Comparison of ENCODE assay signal across 8 cellular contexts in the genomic region with DNA sequence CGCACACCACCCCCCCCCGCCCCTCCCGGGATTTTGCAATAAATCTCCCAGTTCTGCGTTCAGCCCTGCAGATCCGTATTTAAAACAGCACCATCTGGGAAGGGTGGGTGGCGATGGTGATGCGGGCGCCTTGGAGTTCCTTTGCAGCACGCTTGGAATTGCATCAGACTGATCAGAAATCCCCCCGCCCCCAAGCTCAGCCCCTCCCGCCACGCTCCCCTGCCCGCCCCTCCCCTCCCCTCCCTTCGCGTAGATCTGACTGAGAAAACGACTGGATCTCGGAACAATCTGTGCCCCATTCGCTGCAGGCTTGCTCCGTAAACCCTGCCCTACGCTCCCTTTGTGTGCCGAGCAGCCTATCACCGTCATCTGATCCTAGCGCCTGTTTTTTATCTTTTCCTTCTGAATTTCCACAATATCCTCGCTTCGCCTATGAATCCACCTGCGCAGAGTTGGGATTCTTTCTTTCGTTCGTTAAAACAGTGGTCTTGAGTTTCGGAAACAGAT. TPM values are rescaled to one million over a fixed set of nuclear protein-coding genes. Genes with fewer than 3 reads are reported as not detected.
DNase-seq lines count a peak whose midpoint lies in the region; ATAC-seq lines count a peak whose summit lies in the region.

No MANE protein-coding gene starts in this region.

- H3K36me3 Mint-ChIP-seq in activated CD8-positive, alpha-beta T cell treated with anti-CD3 and anti-CD28 coated beads, Interleukin-2, amount 10 ng/mL, durations not matched to agents 7 days and 5 days (ENCODE audit: low read depth): peaks cover 12% of the 10 kb centered on the region

- DNase-seq in HuH-7.5 (ENCODE audit: low spot score): peak; percentile 42
- DNase-seq in SW480 (ENCODE audit: low spot score): peak; percentile 87
- DNase-seq in Right ventricle myocardium superior: no peak
- no peak for DNase-seq in sciatic nerve (ENCODE audit: low spot score)
- DNase-seq in activated CD8-positive, alpha-beta T cell treated with anti-CD3 and anti-CD28 coated beads, Interleukin-2, amount 10 ng/mL, durations not matched to agents 7 days and 5 days: no peak
- DNase-seq in HUDEP-2 (lab: John Stamatoyannopoulos, UW; ENCODE audit: unreplicated experiment in 76 of 76): no peak

- H3K27ac Mint-ChIP-seq in activated CD8-positive, alpha-beta T cell treated with anti-CD3 and anti-CD28 coated beads, Interleukin-2, amount 10 ng/mL, durations not matched to agents 7 days and 5 days: no peak overlapping the region

- H3K36me3 ChIP-seq in ACC112 (ENCODE audit: insufficient read depth, low read length): no peaks in the 10 kb centered on the region

- H2AFZ ChIP-seq in ACC112 (ENCODE audit: low read length, unreplicated experiment): peak overlapping the region; percentile 98

- H3K27me3 Mint-ChIP-seq in activated CD8-positive, alpha-beta T cell treated with anti-CD3 and anti-CD28 coated beads, Interleukin-2, amount 10 ng/mL, durations not matched to agents 7 days and 5 days (ENCODE audit: low read depth): peaks cover 57% of the 10 kb centered on the region

- H3K79me2 ChIP-seq in ACC112 (ENCODE audit: control insufficient read depth, insufficient read depth, low read length, unreplicated experiment): no peaks in the 10 kb centered on the region

- H3K4me1 Mint-ChIP-seq in activated CD8-positive, alpha-beta T cell treated with anti-CD3 and anti-CD28 coated beads, Interleukin-2, amount 10 ng/mL, durations not matched to agents 7 days and 5 days (ENCODE audit: low read depth): peaks cover 8% of the 10 kb centered on the region

- H3K4me3 Mint-ChIP-seq in activated CD8-positive, alpha-beta T cell treated with anti-CD3 and anti-CD28 coated beads, Interleukin-2, amount 10 ng/mL, durations not matched to agents 7 days and 5 days: no peak overlapping the region

- H3K27ac ChIP-seq in ACC112 (ENCODE audit: low read depth, low read length): peak overlapping the region; percentile 66

- H3K4me1 ChIP-seq in ACC112 (ENCODE audit: control insufficient read depth, insufficient read depth, low read length, unreplicated experiment): peaks cover 9% of the 10 kb centered on the region

- POLR2A ChIA-PET in activated CD8-positive, alpha-beta T cell treated with anti-CD3 and anti-CD28 coated beads, Interleukin-2, amount 10 ng/mL, durations not matched to agents 7 days and 5 days (lab: Charles Lee): no interaction called here

- peaks cover 30% of the 10 kb centered on the region for H3K27me3 ChIP-seq in ACC112 (ENCODE audit: insufficient read depth, low read length)

- CTCF ChIA-PET in activated CD8-positive, alpha-beta T cell treated with anti-CD3 and anti-CD28 coated beads, Interleukin-2, amount 10 ng/mL, durations not matched to agents 7 days and 5 days (lab: Charles Lee): no interaction called here

- ATAC-seq in Right ventricle myocardium superior (ENCODE audit: poor library complexity): peak; percentile 45
- peak; percentile 75 for ATAC-seq in sciatic nerve
- ATAC-seq in activated CD8-positive, alpha-beta T cell treated with anti-CD3 and anti-CD28 coated beads, Interleukin-2, amount 10 ng/mL, durations not matched to agents 7 days and 5 days: no peak
- no peak for ATAC-seq in HG03571 (IDR thresholded peaks at IDR 0.05; ENCODE audit: unreplicated experiment)

- H3K4me3 ChIP-seq in ACC112 (ENCODE audit: low read depth, low read length): peak overlapping the region; percentile 85

- intact Hi-C loops in Right ventricle myocardium superior (cut with DNase I) (no loop called here), sciatic nerve (cut with DNase I) (no loop called here)

- H3K9me3 Mint-ChIP-seq in activated CD8-positive, alpha-beta T cell treated with anti-CD3 and anti-CD28 coated beads, Interleukin-2, amount 10 ng/mL, durations not matched to agents 7 days and 5 days (ENCODE audit: insufficient read depth): peaks cover 11% of the 10 kb centered on the region

RNA-seq across cellular contexts. Expression of a gene that starts 18.1 kb away (rescaled TPM):
- total RNA-seq in Right ventricle myocardium superior (4.0 TPM), sciatic nerve (0.18 TPM)
- not detected for total RNA-seq in activated CD8-positive, alpha-beta T cell treated with anti-CD3 and anti-CD28 coated beads, Interleukin-2, amount 10 ng/mL, durations not matched to agents 7 days and 5 days

Comparison
In these comparisons a context has a peak if more than half of its experiments do, and no peak if none do; other contexts are left out.
1. DNase-seq: peak in HuH-7.5 (single experiment) and SW480 (single experiment); none in Right ventricle myocardium superior (single experiment), sciatic nerve (single experiment), activated CD8-positive, alpha-beta T cell treated with anti-CD3 and anti-CD28 coated beads, Interleukin-2, amount 10 ng/mL, durations not matched to agents 7 days and 5 days (single experiment) and HUDEP-2 (0 of 76).
2. ATAC-seq: peak in Right ventricle myocardium superior (single experiment) and sciatic nerve (single experiment); none in activated CD8-positive, alpha-beta T cell treated with anti-CD3 and anti-CD28 coated beads, Interleukin-2, amount 10 ng/mL, durations not matched to agents 7 days and 5 days (single experiment) and HG03571 (single experiment).